Comparison of ENCODE assay signal across 8 cellular contexts in genomic region chr19:43934985-43935708, GRCh38.
A peak's percentile ranks its signal among the peaks of the same experiment; 100 is the strongest.
DNase-seq lines count a peak whose midpoint lies in the region; ATAC-seq lines count a peak whose summit lies in the region.

ZNF45 (minus strand) TSS chr19:43935282; CDS start chr19:43922185, 13,097 bp downstream.

- ATAC-seq in GM19023 (IDR thresholded peaks at IDR 0.05; ENCODE audit: unreplicated experiment) (peak; percentile 96), HG03280 (IDR thresholded peaks at IDR 0.05; ENCODE audit: unreplicated experiment) (peak; percentile 96)
- ATAC-seq in central memory CD8-positive, alpha-beta T cell (replicated peaks; ENCODE audit: extremely low read depth, poor library complexity, severe bottlenecking), result peak; percentile 95

- peak within 1 kb of the TSS; percentile 88 for H3K4me3 Mint-ChIP-seq in central memory CD8-positive, alpha-beta T cell

- H3K36me3 Mint-ChIP-seq in central memory CD8-positive, alpha-beta T cell (ENCODE audit: insufficient read depth), result peaks cover 16% of the 10 kb centered on the region

- H3K27ac Mint-ChIP-seq in central memory CD8-positive, alpha-beta T cell (ENCODE audit: low read depth), result peak within 1 kb of the TSS; percentile 86

- peaks cover 27% of the 10 kb centered on the region for H3K4me1 Mint-ChIP-seq in central memory CD8-positive, alpha-beta T cell

- no peaks in the 10 kb centered on the region for H3K27me3 Mint-ChIP-seq in central memory CD8-positive, alpha-beta T cell

- peak; percentile 94 for DNase-seq in AG08395 (ENCODE audit: low spot score)
- peak; percentile 70 for DNase-seq in NCI-H345 treated with DMSO at 0.1 percent for 48 hours (lab: John Stamatoyannopoulos, UW; ENCODE audit: unreplicated experiment)
- DNase-seq in activated CD4-positive, CD25-positive, alpha-beta regulatory T cell treated with anti-CD3 and anti-CD28 coated beads, Interleukin-2, amount 50 U/mL, for 16 hours (ENCODE audit: low read depth, low spot score), result peak; percentile 83
- peak; percentile 66 to 75 for DNase-seq in central memory CD8-positive, alpha-beta T cell (ENCODE audit: low spot score in 2 of 2)
- peak; percentile 93 for DNase-seq in iris pigment epithelial cell (ENCODE audit: low read depth)
- peak; percentile 81 for DNase-seq in stimulated activated CD4-positive, alpha-beta T cell treated with anti-CD3 and anti-CD28 coated beads, Interleukin-12 subunit alpha, Interleukin-12 subunit beta, amount 100 ng/mL, for 4 hours

- H3K9me3 Mint-ChIP-seq in central memory CD8-positive, alpha-beta T cell, result no peaks in the 10 kb centered on the region

Comparison
In these comparisons a context has a peak if more than half of its experiments do, and no peak if none do; other contexts are left out.
1. Peak in every context shown above with its lines: DNase-seq and ATAC-seq.